In the genomic region with DNA sequence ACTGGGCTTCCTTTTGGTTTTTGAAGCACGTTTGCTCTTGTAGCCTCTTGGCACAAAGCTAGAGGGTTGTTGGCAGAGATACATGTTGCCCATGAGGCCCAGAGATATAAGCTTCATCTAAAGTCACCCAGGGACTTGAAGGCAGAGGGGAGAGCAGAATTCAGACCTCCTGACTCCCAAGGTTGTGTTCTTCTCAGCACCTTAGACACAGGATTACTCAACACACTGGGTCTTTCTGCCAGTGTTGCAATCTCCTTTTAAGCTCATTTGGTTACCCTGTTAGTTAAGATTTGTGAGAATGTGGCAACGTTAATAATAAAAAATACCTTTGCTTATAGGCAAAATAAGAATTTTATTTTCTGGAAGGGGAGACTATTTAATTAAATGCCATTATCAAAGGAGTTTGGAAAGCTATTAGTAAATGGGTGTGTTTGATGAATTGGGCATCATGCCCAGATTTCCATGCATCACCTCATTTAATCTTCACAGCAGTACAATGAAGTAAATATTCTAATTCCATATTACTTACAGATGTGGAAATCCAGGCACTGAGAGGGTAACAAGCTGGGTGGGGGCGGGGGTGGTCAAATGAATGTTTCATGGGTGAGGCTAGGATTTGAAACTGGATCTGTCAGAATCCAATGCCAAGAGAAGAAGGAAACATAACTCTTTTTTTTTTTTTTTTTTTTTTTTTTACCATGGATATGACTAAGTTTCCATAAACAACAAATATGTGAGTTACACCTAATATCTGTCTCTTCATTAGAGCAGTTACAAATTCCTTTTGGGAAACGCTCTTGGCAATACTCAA, we compare ENCODE assay signal across 10 cellular contexts.
A peak's percentile ranks its signal among the peaks of the same experiment; 100 is the strongest.
DNase-seq lines count a peak whose midpoint lies in the region; TF ChIP-seq lines count a peak whose summit lies in the region.
"Had no signal": no experiment of that assay in that cellular context is flagged by ENCODE, and none has a peak within 500 bp of the region (broad histone marks: within the 10 kb centered on the region; RNA-seq: fewer than 3 reads in every experiment).

No MANE protein-coding gene starts in this region.

- peak overlapping the region; percentile 49 for H3K27ac ChIP-seq in PC-9
- H3K27ac ChIP-seq in suprapubic skin: peak overlapping the region; percentile 83

- POLR2A ChIA-PET in PC-9 (lab: Charles Lee; ENCODE audit: unreplicated experiment): no interaction called here

- intact Hi-C loops in PC-9 (cut with micrococcal nuclease; ENCODE audit: unreplicated experiment): loop anchor here (1.0 to 2.0 kb wide), 4 partner anchors 18 to 110 kb away; no protein-coding TSS in a partner anchor

- no peaks in the 10 kb centered on the region for H3K27me3 ChIP-seq in PC-9 (ENCODE audit: insufficient read depth, low read depth)
- H3K27me3 ChIP-seq in suprapubic skin: no peaks in the 10 kb centered on the region
- H3K27me3 ChIP-seq in BE2C: no peaks in the 10 kb centered on the region

- H3K9me3 ChIP-seq in PC-9 (ENCODE audit: insufficient read depth, low read depth) (no peaks in the 10 kb centered on the region), suprapubic skin (no peaks in the 10 kb centered on the region), BE2C (no peaks in the 10 kb centered on the region)

- TF ChIP-seq CTCF in PC-9 (conservative IDR thresholded peaks at IDR 0.05) (no peak), fibroblast of the aortic adventitia (IDR thresholded peaks at IDR 0.05; ENCODE audit: insufficient read depth, low read length) (no peak), suprapubic skin (IDR thresholded peaks at IDR 0.05) (no peak), BE2C (IDR thresholded peaks at IDR 0.05; ENCODE audit: low read depth, low read length) (no peak)

- peaks cover 3% of the 10 kb centered on the region; the same call in 1 of the 2 replicates for H3K9me2 ChIP-seq in PC-9 (ENCODE audit: insufficient read depth)

- no peak for TF ChIP-seq POLR2A in suprapubic skin (IDR thresholded peaks at IDR 0.05)

- H3K4me2 ChIP-seq in PC-9: peak overlapping the region; percentile 26

- no peaks in the 10 kb centered on the region for H3K79me2 ChIP-seq in PC-9 (ENCODE audit: low read depth)

- H3K4me1 ChIP-seq in PC-9 (replicated peaks; ENCODE audit: insufficient read depth): peaks cover 23% of the 10 kb centered on the region
- H3K4me1 ChIP-seq in suprapubic skin: peaks cover 14% of the 10 kb centered on the region
- no peaks in the 10 kb centered on the region for H3K4me1 ChIP-seq in BE2C

- peaks cover 14% of the 10 kb centered on the region for H3F3A ChIP-seq in PC-9 (ENCODE audit: insufficient read depth, low read depth)

- peak; percentile 15 for DNase-seq in NCI-H146 (lab: John Stamatoyannopoulos, UW)
- no peak for DNase-seq in NCI-H146 treated with DMSO at 0.1 percent for 48 hours (lab: John Stamatoyannopoulos, UW; ENCODE audit: unreplicated experiment)
- peak; percentile 19 to 76 for DNase-seq in PC-9
- peak; percentile 77 for DNase-seq in fibroblast of the aortic adventitia (ENCODE audit: low read depth)
- DNase-seq in suprapubic skin (ENCODE audit: low spot score in 2 of 2): no peak
- no peak for DNase-seq in stimulated activated CD4-positive, alpha-beta T cell treated with anti-CD3 and anti-CD28 coated beads, Interleukin-2, amount 100 ng/mL, for 24 hours
- no peak for DNase-seq in D341Med (ENCODE audit: low spot score)
- no peak for DNase-seq in BE2C
- DNase-seq: dermis blood vessel endothelial cell, kidney glomerular epithelial cell had no signal

- TF ChIP-seq EP300 in suprapubic skin (IDR thresholded peaks at IDR 0.05): no peak

- CTCF ChIA-PET in PC-9 (lab: Charles Lee): no interaction called here

- 15% methylated on average over 4 of the region's 4 CpGs for WGBS in suprapubic skin

- H3K4me3 ChIP-seq in PC-9 (no peak overlapping the region), fibroblast of the aortic adventitia (ENCODE audit: low read depth, low read length) (no peak overlapping the region), suprapubic skin (no peak overlapping the region), BE2C (ENCODE audit: low read depth, low read length) (no peak overlapping the region)

- no peak overlapping the region for H2AFZ ChIP-seq in PC-9

- H4K20me1 ChIP-seq in PC-9 (ENCODE audit: insufficient read depth): no peaks in the 10 kb centered on the region

- no TSS peak for BruUV-seq in PC-9 (replicated peaks; lab: Mats Ljungman, UMichigan)

- no peaks in the 10 kb centered on the region for H3K36me3 ChIP-seq in PC-9 (ENCODE audit: low read depth)
- peaks cover 16% of the 10 kb centered on the region for H3K36me3 ChIP-seq in suprapubic skin
- no peaks in the 10 kb centered on the region for H3K36me3 ChIP-seq in BE2C

Comparison
In these comparisons a context has a peak if more than half of its experiments do, and no peak if none do; other contexts are left out.
1. DNase-seq: peak in NCI-H146 (single experiment), PC-9 (2 of 2) and fibroblast of the aortic adventitia (single experiment); none in NCI-H146 treated with DMSO at 0.1 percent for 48 hours (single experiment), suprapubic skin (0 of 2), stimulated activated CD4-positive, alpha-beta T cell treated with anti-CD3 and anti-CD28 coated beads, Interleukin-2, amount 100 ng/mL, for 24 hours (0 of 2), D341Med (single experiment) and BE2C (single experiment).